Comparison of ENCODE assay signal across 1 cellular context in the genomic region with DNA sequence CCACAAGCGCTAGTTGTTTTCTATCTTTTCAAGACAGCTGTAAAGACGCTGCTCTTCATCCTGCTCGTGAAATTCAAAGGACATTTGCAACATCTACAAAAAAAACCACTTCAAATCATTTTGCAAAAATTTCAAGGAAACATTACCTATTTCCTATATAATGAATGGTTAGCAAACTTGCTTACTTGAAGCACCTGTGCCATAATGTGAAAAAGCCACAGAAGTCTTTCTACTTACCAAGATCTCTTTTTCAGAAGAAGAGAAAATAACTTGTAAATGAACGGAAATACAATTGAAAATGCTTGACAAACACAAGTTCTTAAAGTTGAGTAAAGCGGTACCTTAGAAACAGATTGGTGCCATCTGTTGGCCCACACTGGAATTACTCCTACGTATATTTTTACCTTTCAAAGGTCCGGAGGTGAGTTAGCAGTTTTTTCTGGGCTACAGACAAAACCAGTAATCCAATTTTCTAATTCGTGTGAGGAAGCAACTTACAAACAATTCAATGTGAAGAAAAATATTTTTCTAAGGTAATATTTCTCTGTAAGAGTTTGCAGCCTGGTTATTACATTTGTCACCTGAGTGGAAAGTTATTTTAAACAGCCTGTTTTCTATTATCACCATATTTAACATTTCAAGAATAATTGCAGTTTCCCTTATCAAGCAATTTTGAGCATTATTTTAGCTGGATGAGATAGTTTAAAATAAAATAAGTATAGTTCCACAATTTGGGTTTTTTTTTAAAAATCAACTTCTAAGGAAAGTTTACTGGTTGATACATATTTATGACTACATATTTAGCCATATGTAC.
TF ChIP-seq lines count a peak whose summit lies in the region.

A gene with protein sequence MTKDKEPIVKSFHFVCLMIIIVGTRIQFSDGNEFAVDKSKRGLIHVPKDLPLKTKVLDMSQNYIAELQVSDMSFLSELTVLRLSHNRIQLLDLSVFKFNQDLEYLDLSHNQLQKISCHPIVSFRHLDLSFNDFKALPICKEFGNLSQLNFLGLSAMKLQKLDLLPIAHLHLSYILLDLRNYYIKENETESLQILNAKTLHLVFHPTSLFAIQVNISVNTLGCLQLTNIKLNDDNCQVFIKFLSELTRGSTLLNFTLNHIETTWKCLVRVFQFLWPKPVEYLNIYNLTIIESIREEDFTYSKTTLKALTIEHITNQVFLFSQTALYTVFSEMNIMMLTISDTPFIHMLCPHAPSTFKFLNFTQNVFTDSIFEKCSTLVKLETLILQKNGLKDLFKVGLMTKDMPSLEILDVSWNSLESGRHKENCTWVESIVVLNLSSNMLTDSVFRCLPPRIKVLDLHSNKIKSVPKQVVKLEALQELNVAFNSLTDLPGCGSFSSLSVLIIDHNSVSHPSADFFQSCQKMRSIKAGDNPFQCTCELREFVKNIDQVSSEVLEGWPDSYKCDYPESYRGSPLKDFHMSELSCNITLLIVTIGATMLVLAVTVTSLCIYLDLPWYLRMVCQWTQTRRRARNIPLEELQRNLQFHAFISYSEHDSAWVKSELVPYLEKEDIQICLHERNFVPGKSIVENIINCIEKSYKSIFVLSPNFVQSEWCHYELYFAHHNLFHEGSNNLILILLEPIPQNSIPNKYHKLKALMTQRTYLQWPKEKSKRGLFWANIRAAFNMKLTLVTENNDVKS (minus strand): TSS at position 294 of the 814 bp plus-strand sequence. CDS start 27,344 bp downstream, outside the sequence.

TF ChIP-seq in HepG2, 621 proteins besides CTCF, POLR2A, EP300 and RAD21 (continued from another document):
- TF ChIP-seq STAG1 (CRISPR knock-in tag; IDR thresholded peaks at IDR 0.05) (peak; percentile 45), NFE2L2 (IDR thresholded peaks at IDR 0.05; ENCODE audit: low read length) (peak; percentile 39; the same call in 1 of the 2 replicates), NFRKB (IDR thresholded peaks at IDR 0.05) (no peak), MAFK (conservative IDR thresholded peaks at IDR 0.05 in 1 of 2, IDR thresholded peaks at IDR 0.05 in 1 of 2; ENCODE audit: low read length in 2 of 2) (0 out of 4 replicates have a peak, but pooled peaks have one; percentile 2 to 9), KLF16 (CRISPR knock-in tag; IDR thresholded peaks at IDR 0.05) (0 out of 4 replicates have a peak, but pooled peaks of 1 of the 2 experiments have one; percentile 37), CENPX (CRISPR knock-in tag; IDR thresholded peaks at IDR 0.05) (no peak), KDM1A (CRISPR knock-in tag; IDR thresholded peaks at IDR 0.05) (no peak), SMC3 (IDR thresholded peaks at IDR 0.05; ENCODE audit: low read length) (peak; percentile 64; the same call in 1 of the 2 replicates), ZNF256 (CRISPR knock-in tag; conservative IDR thresholded peaks at IDR 0.05) (peak; percentile 95), ZNF773 (CRISPR knock-in tag; IDR thresholded peaks at IDR 0.05; ENCODE audit: borderline replicate concordance) (no peak), GATAD2A (CRISPR knock-in tag; IDR thresholded peaks at IDR 0.05) (peak; percentile 45)
- TF ChIP-seq, protein P1, sequence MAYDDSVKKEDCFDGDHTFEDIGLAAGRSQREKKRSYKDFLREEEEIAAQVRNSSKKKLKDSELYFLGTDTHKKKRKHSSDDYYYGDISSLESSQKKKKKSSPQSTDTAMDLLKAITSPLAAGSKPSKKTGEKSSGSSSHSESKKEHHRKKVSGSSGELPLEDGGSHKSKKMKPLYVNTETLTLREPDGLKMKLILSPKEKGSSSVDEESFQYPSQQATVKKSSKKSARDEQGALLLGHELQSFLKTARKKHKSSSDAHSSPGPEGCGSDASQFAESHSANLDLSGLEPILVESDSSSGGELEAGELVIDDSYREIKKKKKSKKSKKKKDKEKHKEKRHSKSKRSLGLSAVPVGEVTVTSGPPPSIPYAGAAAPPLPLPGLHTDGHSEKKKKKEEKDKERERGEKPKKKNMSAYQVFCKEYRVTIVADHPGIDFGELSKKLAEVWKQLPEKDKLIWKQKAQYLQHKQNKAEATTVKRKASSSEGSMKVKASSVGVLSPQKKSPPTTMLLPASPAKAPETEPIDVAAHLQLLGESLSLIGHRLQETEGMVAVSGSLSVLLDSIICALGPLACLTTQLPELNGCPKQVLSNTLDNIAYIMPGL (CRISPR knock-in tag; IDR thresholded peaks at IDR 0.05; ENCODE audit: borderline replicate concordance in 1 of 2, low read depth in 1 of 2): 0 out of 4 replicates have a peak, but pooled peaks of 1 of the 2 experiments have one; percentile 25
- TF ChIP-seq, protein P2, sequence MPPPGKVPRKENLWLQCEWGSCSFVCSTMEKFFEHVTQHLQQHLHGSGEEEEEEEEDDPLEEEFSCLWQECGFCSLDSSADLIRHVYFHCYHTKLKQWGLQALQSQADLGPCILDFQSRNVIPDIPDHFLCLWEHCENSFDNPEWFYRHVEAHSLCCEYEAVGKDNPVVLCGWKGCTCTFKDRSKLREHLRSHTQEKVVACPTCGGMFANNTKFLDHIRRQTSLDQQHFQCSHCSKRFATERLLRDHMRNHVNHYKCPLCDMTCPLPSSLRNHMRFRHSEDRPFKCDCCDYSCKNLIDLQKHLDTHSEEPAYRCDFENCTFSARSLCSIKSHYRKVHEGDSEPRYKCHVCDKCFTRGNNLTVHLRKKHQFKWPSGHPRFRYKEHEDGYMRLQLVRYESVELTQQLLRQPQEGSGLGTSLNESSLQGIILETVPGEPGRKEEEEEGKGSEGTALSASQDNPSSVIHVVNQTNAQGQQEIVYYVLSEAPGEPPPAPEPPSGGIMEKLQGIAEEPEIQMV (CRISPR knock-in tag; IDR thresholded peaks at IDR 0.05; ENCODE audit: low read depth): no peak
- TF ChIP-seq, protein P3, sequence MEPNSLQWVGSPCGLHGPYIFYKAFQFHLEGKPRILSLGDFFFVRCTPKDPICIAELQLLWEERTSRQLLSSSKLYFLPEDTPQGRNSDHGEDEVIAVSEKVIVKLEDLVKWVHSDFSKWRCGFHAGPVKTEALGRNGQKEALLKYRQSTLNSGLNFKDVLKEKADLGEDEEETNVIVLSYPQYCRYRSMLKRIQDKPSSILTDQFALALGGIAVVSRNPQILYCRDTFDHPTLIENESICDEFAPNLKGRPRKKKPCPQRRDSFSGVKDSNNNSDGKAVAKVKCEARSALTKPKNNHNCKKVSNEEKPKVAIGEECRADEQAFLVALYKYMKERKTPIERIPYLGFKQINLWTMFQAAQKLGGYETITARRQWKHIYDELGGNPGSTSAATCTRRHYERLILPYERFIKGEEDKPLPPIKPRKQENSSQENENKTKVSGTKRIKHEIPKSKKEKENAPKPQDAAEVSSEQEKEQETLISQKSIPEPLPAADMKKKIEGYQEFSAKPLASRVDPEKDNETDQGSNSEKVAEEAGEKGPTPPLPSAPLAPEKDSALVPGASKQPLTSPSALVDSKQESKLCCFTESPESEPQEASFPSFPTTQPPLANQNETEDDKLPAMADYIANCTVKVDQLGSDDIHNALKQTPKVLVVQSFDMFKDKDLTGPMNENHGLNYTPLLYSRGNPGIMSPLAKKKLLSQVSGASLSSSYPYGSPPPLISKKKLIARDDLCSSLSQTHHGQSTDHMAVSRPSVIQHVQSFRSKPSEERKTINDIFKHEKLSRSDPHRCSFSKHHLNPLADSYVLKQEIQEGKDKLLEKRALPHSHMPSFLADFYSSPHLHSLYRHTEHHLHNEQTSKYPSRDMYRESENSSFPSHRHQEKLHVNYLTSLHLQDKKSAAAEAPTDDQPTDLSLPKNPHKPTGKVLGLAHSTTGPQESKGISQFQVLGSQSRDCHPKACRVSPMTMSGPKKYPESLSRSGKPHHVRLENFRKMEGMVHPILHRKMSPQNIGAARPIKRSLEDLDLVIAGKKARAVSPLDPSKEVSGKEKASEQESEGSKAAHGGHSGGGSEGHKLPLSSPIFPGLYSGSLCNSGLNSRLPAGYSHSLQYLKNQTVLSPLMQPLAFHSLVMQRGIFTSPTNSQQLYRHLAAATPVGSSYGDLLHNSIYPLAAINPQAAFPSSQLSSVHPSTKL (CRISPR knock-in tag; IDR thresholded peaks at IDR 0.05): 0 out of 2 replicates have a peak, but pooled peaks have one; percentile 10
